Comparison of ENCODE assay signal across 14 cellular contexts in the genomic region with DNA sequence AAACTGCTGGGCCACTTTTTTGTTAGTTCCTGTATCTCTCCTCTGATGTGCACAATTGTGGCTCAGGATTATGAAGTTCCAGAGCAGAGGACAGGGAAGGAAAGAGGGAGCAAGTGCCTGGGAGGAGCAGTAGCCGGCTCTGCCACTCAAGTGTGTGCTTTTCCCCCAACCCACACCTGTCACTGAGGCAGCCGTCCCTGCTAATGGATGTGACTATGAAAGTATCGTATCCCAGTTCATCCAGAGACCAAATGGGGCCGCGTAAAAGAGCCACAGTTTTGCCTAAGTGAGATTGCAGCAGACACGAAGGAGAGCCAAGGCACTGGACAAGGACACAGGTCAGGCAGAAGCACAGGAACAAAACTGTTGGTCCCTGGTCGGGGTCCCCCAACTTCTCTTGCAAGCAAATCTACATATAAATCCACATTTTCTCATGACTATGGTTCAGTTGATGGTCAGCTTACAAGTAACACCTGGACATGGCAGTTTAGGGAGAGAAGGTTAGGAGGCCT.
A peak's percentile ranks its signal among the peaks of the same experiment; 100 is the strongest.
DNase-seq lines count a peak whose midpoint lies in the region; ATAC-seq and TF ChIP-seq lines count a peak whose summit lies in the region.
"Had no signal": no experiment of that assay in that cellular context is flagged by ENCODE, and none has a peak within 500 bp of the region (broad histone marks: within the 10 kb centered on the region; RNA-seq: fewer than 3 reads in every experiment).

No MANE protein-coding gene starts in this region.

- no peak overlapping the region for H3K27ac ChIP-seq in CD4-positive, alpha-beta T cell (ENCODE audit: low read depth, low read length)
- H3K27ac ChIP-seq in H9 (ENCODE audit: insufficient read length, low read depth, low read length) (no peak overlapping the region), tibial artery (no peak overlapping the region)

- H3K4me2 ChIP-seq in H9 (ENCODE audit: insufficient read depth, insufficient read length, low read length): no peak overlapping the region

- no peak overlapping the region for H3K4ac ChIP-seq in H9 (ENCODE audit: low read depth, low read length)

- no peaks in the 10 kb centered on the region for H3K27me3 Mint-ChIP-seq in CD4-positive, alpha-beta T cell
- peaks cover 12% of the 10 kb centered on the region for H3K27me3 Mint-ChIP-seq in H9 (ENCODE audit: low read depth)
- H3K27me3 Mint-ChIP-seq in naive thymus-derived CD8-positive, alpha-beta T cell: no peaks in the 10 kb centered on the region
- H3K27me3 Mint-ChIP-seq: CD4-positive, alpha-beta memory T cell had no signal

- H3K79me2 ChIP-seq in H9 (ENCODE audit: insufficient read depth, low read length): no peaks in the 10 kb centered on the region

- H3K9ac ChIP-seq in H9 (ENCODE audit: extremely low read depth, insufficient read length, low read length): no peak overlapping the region

- no peak overlapping the region for H2AK5ac ChIP-seq in H9 (ENCODE audit: insufficient read length, low read length)

- CTCF ChIA-PET in CD4-positive, alpha-beta T cell (lab: Charles Lee): no interaction called here

- no peak overlapping the region for H4K5ac ChIP-seq in H9 (ENCODE audit: insufficient read length, low read depth, low read length)

- no peaks in the 10 kb centered on the region for H3K9me3 Mint-ChIP-seq in CD4-positive, alpha-beta T cell
- H3K9me3 Mint-ChIP-seq in H9: no peaks in the 10 kb centered on the region; a peak in 1 of 5 replicates
- H3K9me3 Mint-ChIP-seq in naive thymus-derived CD8-positive, alpha-beta T cell: no peaks in the 10 kb centered on the region
- H3K9me3 Mint-ChIP-seq: CD4-positive, alpha-beta memory T cell had no signal

- no peak overlapping the region for H3K56ac ChIP-seq in H9 (ENCODE audit: insufficient read length, low read depth, low read length)

- no peaks in the 10 kb centered on the region for H3K27me3 ChIP-seq in CD4-positive, alpha-beta T cell (ENCODE audit: control insufficient read depth, insufficient read depth, low read length)
- H3K27me3 ChIP-seq in H9 (ENCODE audit: insufficient read depth, low read length) (no peaks in the 10 kb centered on the region), tibial artery (no peaks in the 10 kb centered on the region)
- H3K27me3 ChIP-seq: BLaER1 treated with 17β-estradiol and CSF1 and Interleukin-3, amounts not matched to agents 10 nM and 100 nM had no signal

- H3K9me3 ChIP-seq in CD4-positive, alpha-beta T cell (ENCODE audit: control insufficient read depth, low read length): no peaks in the 10 kb centered on the region
- H3K9me3 ChIP-seq in H9 (ENCODE audit: control insufficient read depth, low read depth, low read length): no peaks in the 10 kb centered on the region
- no peaks in the 10 kb centered on the region for H3K9me3 ChIP-seq in tibial artery
- H3K9me3 ChIP-seq: BLaER1 treated with 17β-estradiol and CSF1 and Interleukin-3, amounts not matched to agents 10 nM and 100 nM had no signal

- no peak overlapping the region for H3K14ac ChIP-seq in H9 (ENCODE audit: insufficient read depth, low read length)

- H4K8ac ChIP-seq in H9 (replicated peaks; ENCODE audit: insufficient read length, low read depth, low read length): no peak overlapping the region

- H3K4me3 ChIP-seq in tibial artery: no peak overlapping the region
- H3K4me3 ChIP-seq: BLaER1 treated with 17β-estradiol and CSF1 and Interleukin-3, amounts not matched to agents 10 nM and 100 nM had no signal

- no peak overlapping the region for H4K91ac ChIP-seq in H9 (ENCODE audit: insufficient read length, low read depth, low read length)

- no peaks in the 10 kb centered on the region for H3K79me1 ChIP-seq in H9 (ENCODE audit: insufficient read depth, low read depth, low read length, poor library complexity, severe bottlenecking)

- peak; percentile 42 for DNase-seq in activated CD8-positive, alpha-beta memory T cell treated with anti-CD3 and anti-CD28 coated beads, Interleukin-2, amount 50 U/mL, for 48 hours
- no peak for DNase-seq in activated CD8-positive, alpha-beta memory T cell treated with anti-CD3 and anti-CD28 coated beads, Interleukin-2, amount 50 U/mL, for 4 hours
- DNase-seq in CD4-positive, alpha-beta T cell: no peak
- no peak for DNase-seq in H9
- DNase-seq in naive thymus-derived CD8-positive, alpha-beta T cell: no peak
- DNase-seq in tibial artery: no peak
- no peak for DNase-seq in stimulated activated CD4-positive, alpha-beta T cell treated with anti-CD3 and anti-CD28 coated beads, Interleukin-4, amount 100 ng/mL, for 4 hours
- DNase-seq in NK-92 treated with Interleukin-12 subunit alpha and Interleukin-12 subunit beta, amount 100 ng/mL, for 24 hours (lab: John Stamatoyannopoulos, UW): no peak
- DNase-seq: ACHN; CD4-positive, alpha-beta memory T cell; DMS 273 treated with DMSO at 0.1 percent for 48 hours; HCEC 1CT; HFFc6 had no signal

- H2BK12ac ChIP-seq in H9 (ENCODE audit: insufficient read length, low read depth, low read length): no peak overlapping the region

- H2BK15ac ChIP-seq in H9 (ENCODE audit: low read depth, low read length): no peak overlapping the region

- peak overlapping the region; percentile 7 for H3K27ac Mint-ChIP-seq in CD4-positive, alpha-beta T cell
- peak overlapping the region in 2 of 3 experiments; percentile 42 to 52; a peak in 2 of 7 replicates for H3K27ac Mint-ChIP-seq in H9
- peak overlapping the region in 7 of 10 donors; percentile 13 to 91 (median 57) for H3K27ac Mint-ChIP-seq in naive thymus-derived CD8-positive, alpha-beta T cell
- H3K27ac Mint-ChIP-seq: HFFc6 had no signal

- H3K4me1 ChIP-seq in H9 (ENCODE audit: insufficient read depth, low read length): no peaks in the 10 kb centered on the region; the same call in 1 of the 2 replicates
- H3K4me1 ChIP-seq in tibial artery: peaks cover 0 to 21% (median 12%) of the 10 kb centered on the region in 4 donors

- H2BK120ac ChIP-seq in H9 (ENCODE audit: low read depth, low read length, poor library complexity, severe bottlenecking): no peak overlapping the region

- no peak overlapping the region for H3K4me3 Mint-ChIP-seq in CD4-positive, alpha-beta T cell
- no peak overlapping the region; a peak in 1 of 5 replicates for H3K4me3 Mint-ChIP-seq in H9
- peak overlapping the region in 2 of 10 donors; percentile 28 to 77 for H3K4me3 Mint-ChIP-seq in naive thymus-derived CD8-positive, alpha-beta T cell
- H3K4me3 Mint-ChIP-seq: CD4-positive, alpha-beta memory T cell; HFFc6 had no signal

- H3K23ac ChIP-seq in H9 (ENCODE audit: insufficient read length, low read depth, low read length): no peak overlapping the region

- no peak for TF ChIP-seq CTCF in CD4-positive, alpha-beta T cell (IDR thresholded peaks at IDR 0.05)
- TF ChIP-seq CTCF in H9 (conservative IDR thresholded peaks at IDR 0.05) (no peak), tibial artery (IDR thresholded peaks at IDR 0.05) (no peak)

- H4K20me1 ChIP-seq in H9 (ENCODE audit: control insufficient read depth, insufficient read depth, insufficient read length): no peaks in the 10 kb centered on the region
- H4K20me1 ChIP-seq: BLaER1 treated with 17β-estradiol and CSF1 and Interleukin-3, amounts not matched to agents 10 nM and 100 nM had no signal

- H3K4me1 Mint-ChIP-seq in CD4-positive, alpha-beta T cell (ENCODE audit: low read depth): peaks cover 44% of the 10 kb centered on the region
- peaks cover 52 to 57% of the 10 kb centered on the region in 2 experiments for H3K4me1 Mint-ChIP-seq in H9
- H3K4me1 Mint-ChIP-seq in naive thymus-derived CD8-positive, alpha-beta T cell: peaks cover 33 to 54% (median 52%) of the 10 kb centered on the region in 4 donors

- H2AFZ ChIP-seq in H9 (ENCODE audit: low read length): no peak overlapping the region

- intact Hi-C loops in CD4-positive, alpha-beta T cell (cut with DNase I, micrococcal nuclease): no loop called here
- intact Hi-C loops in tibial artery (cut with DNase I; ENCODE audit: low total_unique reads): no loop called here

- no peak overlapping the region for H3T11ph ChIP-seq in H9 (ENCODE audit: low read length)

- no peaks in the 10 kb centered on the region for H3K36me3 ChIP-seq in tibial artery
- H3K36me3 ChIP-seq: BLaER1 treated with 17β-estradiol and CSF1 and Interleukin-3, amounts not matched to agents 10 nM and 100 nM had no signal

- H2BK5ac ChIP-seq in H9 (ENCODE audit: insufficient read length, low read length): no peak overlapping the region

- no peaks in the 10 kb centered on the region for H3K36me3 Mint-ChIP-seq in CD4-positive, alpha-beta T cell (ENCODE audit: low read depth)
- no peaks in the 10 kb centered on the region for H3K36me3 Mint-ChIP-seq in H9 (ENCODE audit: insufficient read depth in 1 of 3, low read depth in 3 of 3)
- no peaks in the 10 kb centered on the region for H3K36me3 Mint-ChIP-seq in naive thymus-derived CD8-positive, alpha-beta T cell
- H3K36me3 Mint-ChIP-seq: CD4-positive, alpha-beta memory T cell had no signal

- H3K18ac ChIP-seq in H9 (ENCODE audit: insufficient read length, low read depth, low read length): no peak overlapping the region

- no peak for ATAC-seq in CD4-positive, alpha-beta T cell (ENCODE audit: poor library complexity)
- no peak for ATAC-seq in naive thymus-derived CD8-positive, alpha-beta T cell

- WGBS in H9 (ENCODE audit: extremely low coverage, insufficient read length, low lambda C conversion rate): no CpG with 5 or more reads among the region's 7 CpGs

- H2BK20ac ChIP-seq in H9 (ENCODE audit: low read depth, low read length, poor library complexity, severe bottlenecking): peak overlapping the region; percentile 13

- POLR2A ChIA-PET in CD4-positive, alpha-beta T cell (lab: Charles Lee): no interaction called here
- POLR2A ChIA-PET in naive thymus-derived CD8-positive, alpha-beta T cell (lab: Charles Lee): no interaction called here

- H3K23me2 ChIP-seq in H9 (ENCODE audit: insufficient read length, low read depth, low read length, poor library complexity, severe bottlenecking): no peaks in the 10 kb centered on the region

Comparison
In these comparisons a context has a peak if more than half of its experiments do, and no peak if none do; other contexts are left out.
1. H3K27ac Mint-ChIP-seq: peak in every context shown above with its lines; median percentile 57 in naive thymus-derived CD8-positive, alpha-beta T cell; 47 in H9; 7 in CD4-positive, alpha-beta T cell.